ENCODE assay signal across 29 cellular contexts in the genomic region with DNA sequence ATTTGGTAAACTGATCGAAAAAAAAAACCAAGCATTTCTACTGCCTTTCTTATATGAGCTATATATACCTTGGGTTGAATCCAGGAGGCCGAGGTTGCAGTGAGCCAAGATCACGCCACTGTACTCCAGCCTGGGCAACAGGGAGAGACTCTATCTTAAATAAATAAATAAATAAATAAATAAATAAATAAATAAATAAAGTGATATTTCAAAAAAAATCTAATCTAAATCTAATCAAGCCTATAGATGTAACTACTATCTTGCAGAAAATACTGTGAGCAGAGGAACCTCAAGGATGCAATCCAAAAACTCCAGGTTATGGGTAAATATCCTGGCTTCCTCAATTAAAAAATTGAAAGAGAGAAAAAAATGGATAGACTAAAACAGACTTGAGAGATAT.
"Had no signal": no experiment of that assay in that cellular context is flagged by ENCODE, and none has a peak within 500 bp of the region (broad histone marks: within the 10 kb centered on the region; RNA-seq: fewer than 3 reads in every experiment).

No MANE protein-coding gene starts in this region.

- H3K27ac ChIP-seq: colonic mucosa, coronary artery, dorsolateral prefrontal cortex, epithelial cell of prostate, esophagus muscularis mucosa, esophagus squamous epithelium, foreskin keratinocyte, gastrocnemius medialis, gastroesophageal sphincter, heart left ventricle, heart right ventricle, hepatocyte had no signal

- H3K4me3 ChIP-seq: colonic mucosa, coronary artery, dorsolateral prefrontal cortex, esophagus muscularis mucosa, esophagus squamous epithelium, gastrocnemius medialis, gastroesophageal sphincter, heart left ventricle, heart right ventricle, hepatocyte had no signal

- H3K36me3 ChIP-seq: colonic mucosa, esophagus muscularis mucosa, esophagus squamous epithelium, gastrocnemius medialis, gastroesophageal sphincter, heart left ventricle, heart right ventricle had no signal

- DNase-seq: colonic mucosa; cortex of kidney; dermis blood vessel endothelial cell; dorsolateral prefrontal cortex; effector CD4-positive, alpha-beta T cell; effector CD8-positive, alpha-beta T cell; effector memory CD4-positive, alpha-beta T cell; effector memory CD8-positive, alpha-beta T cell; endodermal cell; erythroblast; esophagus squamous epithelium; foreskin fibroblast; foreskin keratinocyte; foreskin melanocyte; gastrocnemius medialis; glutamatergic neuron; head of caudate nucleus; heart left ventricle; heart right ventricle had no signal

- H3K4me1 ChIP-seq: colonic mucosa, esophagus muscularis mucosa, esophagus squamous epithelium, foreskin keratinocyte, gastrocnemius medialis, gastroesophageal sphincter, heart left ventricle, heart right ventricle had no signal

- ATAC-seq: effector memory CD8-positive, alpha-beta T cell; esophagus mucosa; foreskin keratinocyte; gastrocnemius medialis; gastroesophageal sphincter; heart left ventricle; heart right ventricle had no signal

- H3K4me2 ChIP-seq: hepatocyte had no signal

- H3K9me3 ChIP-seq: colonic mucosa, esophagus squamous epithelium, gastrocnemius medialis had no signal

- FAIRE-seq: colon, endometrium, endothelial cell of umbilical vein, frontal cortex had no signal
